ENCODE assay signal across 13 cellular contexts in genomic region chr2:69566669-69567068, GRCh38.
A peak's percentile ranks its signal among the peaks of the same experiment; 100 is the strongest.
DNase-seq lines count a peak whose midpoint lies in the region; TF ChIP-seq lines count a peak whose summit lies in the region.
"Had no signal": no experiment of that assay in that cellular context is flagged by ENCODE, and none has a peak within 500 bp of the region (broad histone marks: within the 10 kb centered on the region; RNA-seq: fewer than 3 reads in every experiment).

No MANE protein-coding gene starts in this region.

- H3K27ac Mint-ChIP-seq in activated naive CD4-positive, alpha-beta T cell treated with anti-CD3 and anti-CD28 coated beads for 36 hours = peak overlapping the region; percentile 1
- peak overlapping the region; percentile 85 for H3K27ac Mint-ChIP-seq in HFFc6
- H3K27ac Mint-ChIP-seq in chondrocyte (ENCODE audit: unreplicated experiment) = peak overlapping the region; percentile 85
- no peak overlapping the region for H3K27ac Mint-ChIP-seq in osteocyte (ENCODE audit: unreplicated experiment)
- H3K27ac Mint-ChIP-seq: stimulated activated naive B cell treated with anti-CD40 and anti-IgM and Interleukin-4, amounts not matched to agents 10 μg/mL and 1 μg/mL and 100 μg/mL, for 72 hours had no signal

- CTCF ChIA-PET in activated naive CD4-positive, alpha-beta T cell treated with anti-CD3 and anti-CD28 coated beads for 36 hours (lab: Charles Lee) = interaction anchor here (0.5 to 6.4 kb wide), 26 partner anchors 7 to 250 kb away, joined by 3 to 178 read pairs (median 14); partner anchors contain the start of gene AAK1

- no peaks in the 10 kb centered on the region for H3K36me3 Mint-ChIP-seq in activated naive CD4-positive, alpha-beta T cell treated with anti-CD3 and anti-CD28 coated beads for 36 hours (ENCODE audit: low read depth)
- peaks cover 24% of the 10 kb centered on the region for H3K36me3 Mint-ChIP-seq in HFFc6 (ENCODE audit: low read depth)
- peaks cover 2% of the 10 kb centered on the region for H3K36me3 Mint-ChIP-seq in chondrocyte (ENCODE audit: low read depth)
- H3K36me3 Mint-ChIP-seq in osteocyte (ENCODE audit: unreplicated experiment) = peaks cover 5% of the 10 kb centered on the region
- H3K36me3 Mint-ChIP-seq: stimulated activated naive B cell treated with anti-CD40 and anti-IgM and Interleukin-4, amounts not matched to agents 10 μg/mL and 1 μg/mL and 100 μg/mL, for 72 hours had no signal

- no peak overlapping the region for H3K4me3 Mint-ChIP-seq in activated naive CD4-positive, alpha-beta T cell treated with anti-CD3 and anti-CD28 coated beads for 36 hours
- H3K4me3 Mint-ChIP-seq in HFFc6 = peak overlapping the region; percentile 68
- no peak overlapping the region for H3K4me3 Mint-ChIP-seq in chondrocyte (ENCODE audit: unreplicated experiment)
- no peak overlapping the region for H3K4me3 Mint-ChIP-seq in osteocyte (ENCODE audit: unreplicated experiment)
- H3K4me3 Mint-ChIP-seq: stimulated activated naive B cell treated with anti-CD40 and anti-IgM and Interleukin-4, amounts not matched to agents 10 μg/mL and 1 μg/mL and 100 μg/mL, for 72 hours had no signal

- peak; percentile 37 for DNase-seq in activated naive CD4-positive, alpha-beta T cell treated with anti-CD3 and anti-CD28 coated beads for 36 hours
- DNase-seq in activated naive CD4-positive, alpha-beta T cell treated with Interleukin-2 at 50 U/mL for 16 hours = no peak
- DNase-seq in HFFc6 (no peak), chondrocyte (ENCODE audit: low spot score) (no peak), activated gamma-delta T cell (lab: John Stamatoyannopoulos, UW) (no peak), EL (no peak), osteocyte (ENCODE audit: extremely low spot score, unreplicated experiment) (no peak)
- peak; percentile 40 for DNase-seq in stimulated activated CD8-positive, alpha-beta memory T cell treated with anti-CD3 and anti-CD28 coated beads, Interleukin-4, amount 100 ng/mL, for 48 hours
- DNase-seq: activated CD8-positive, alpha-beta memory T cell treated with anti-CD3 and anti-CD28 coated beads for 24 hours; NCI-H1930; nucleus accumbens; stimulated activated naive B cell treated with anti-CD40 and anti-IgM and Interleukin-4, amounts not matched to agents 10 μg/mL and 1 μg/mL and 100 μg/mL, for 72 hours; uterus had no signal

- H3K4me1 Mint-ChIP-seq in activated naive CD4-positive, alpha-beta T cell treated with anti-CD3 and anti-CD28 coated beads for 36 hours (ENCODE audit: low read depth) = peaks cover 87% of the 10 kb centered on the region
- H3K4me1 Mint-ChIP-seq in HFFc6 (ENCODE audit: low read depth) (peaks cover 96% of the 10 kb centered on the region), chondrocyte (ENCODE audit: low read depth) (peaks cover 69% of the 10 kb centered on the region), osteocyte (ENCODE audit: unreplicated experiment) (peaks cover 50% of the 10 kb centered on the region)

- TF ChIP-seq CTCF in HFFc6 (IDR thresholded peaks at IDR 0.05) (no peak), chondrocyte (IDR thresholded peaks at IDR 0.05) (no peak), osteocyte (IDR thresholded peaks at IDR 0.05) (no peak)

- no peaks in the 10 kb centered on the region for H3K9me3 Mint-ChIP-seq in activated naive CD4-positive, alpha-beta T cell treated with anti-CD3 and anti-CD28 coated beads for 36 hours
- no peaks in the 10 kb centered on the region for H3K9me3 Mint-ChIP-seq in HFFc6
- H3K9me3 Mint-ChIP-seq in chondrocyte (ENCODE audit: low read depth) = no peaks in the 10 kb centered on the region
- no peaks in the 10 kb centered on the region for H3K9me3 Mint-ChIP-seq in osteocyte (ENCODE audit: unreplicated experiment)
- H3K9me3 Mint-ChIP-seq: stimulated activated naive B cell treated with anti-CD40 and anti-IgM and Interleukin-4, amounts not matched to agents 10 μg/mL and 1 μg/mL and 100 μg/mL, for 72 hours had no signal

- intact Hi-C loops in activated naive CD4-positive, alpha-beta T cell treated with anti-CD3 and anti-CD28 coated beads for 36 hours (cut with micrococcal nuclease) = no loop called here

- H3K27me3 Mint-ChIP-seq in activated naive CD4-positive, alpha-beta T cell treated with anti-CD3 and anti-CD28 coated beads for 36 hours (ENCODE audit: low read depth) = no peaks in the 10 kb centered on the region
- H3K27me3 Mint-ChIP-seq in HFFc6 (ENCODE audit: insufficient read depth) (peaks cover 1% of the 10 kb centered on the region), chondrocyte (ENCODE audit: low read depth) (no peaks in the 10 kb centered on the region), osteocyte (ENCODE audit: unreplicated experiment) (no peaks in the 10 kb centered on the region)

Comparison
In these comparisons a context has a peak if more than half of its experiments do, and no peak if none do; other contexts are left out.
1. DNase-seq: peak in activated naive CD4-positive, alpha-beta T cell treated with anti-CD3 and anti-CD28 coated beads for 36 hours (single experiment) and stimulated activated CD8-positive, alpha-beta memory T cell treated with anti-CD3 and anti-CD28 coated beads, Interleukin-4, amount 100 ng/mL, for 48 hours (single experiment); none in activated naive CD4-positive, alpha-beta T cell treated with Interleukin-2 at 50 U/mL for 16 hours (single experiment), HFFc6 (single experiment), chondrocyte (single experiment), activated gamma-delta T cell (single experiment), EL (single experiment) and osteocyte (single experiment).